8 cellular contexts compared by ENCODE assay signal in genomic region chr22:38135133-38135706, GRCh38. TPM values are rescaled to one million over a fixed set of nuclear protein-coding genes. Genes with fewer than 3 reads are reported as not detected.
DNase-seq lines count a peak whose midpoint lies in the region; ATAC-seq and TF ChIP-seq lines count a peak whose summit lies in the region.

No MANE protein-coding gene starts in this region.

- ATAC-seq in natural killer cell (no peak), GM19023 (IDR thresholded peaks at IDR 0.05; ENCODE audit: unreplicated experiment) (no peak), GM18511 (IDR thresholded peaks at IDR 0.05; ENCODE audit: unreplicated experiment) (no peak)

- no peak overlapping the region for H3K4me3 Mint-ChIP-seq in natural killer cell

- H3K9ac ChIP-seq in mammary epithelial cell (ENCODE audit: insufficient read depth, low read length), result no peak overlapping the region

- H3K36me3 ChIP-seq in BE2C (no peaks in the 10 kb centered on the region; the same call in none of the 2 replicates), mammary epithelial cell (ENCODE audit: insufficient read depth, low read length) (no peaks in the 10 kb centered on the region)

- intact Hi-C loops in mammary epithelial cell (cut with micrococcal nuclease), result loop anchor here (1.0 to 5.0 kb wide), 3 partner anchors 10 to 67 kb away; partner anchors contain the start of gene MAFF
- intact Hi-C loops in natural killer cell (cut with micrococcal nuclease), result no loop called here

- H3K4me3 ChIP-seq in BE2C (ENCODE audit: low read depth, low read length) (no peak overlapping the region), mammary epithelial cell (replicated peaks in 1 of 3; ENCODE audit: insufficient read depth in 1 of 3, low read depth in 2 of 3, low read length in 3 of 3) (no peak overlapping the region)

- no TSS peak for BruUV-seq in mammary epithelial cell (replicated peaks; lab: Mats Ljungman, UMichigan)

- 57% methylated on average over 2 of the region's 4 CpGs for WGBS in mammary epithelial cell (ENCODE audit: low coverage, missing lambda C conversion rate)

- H3K9me3 Mint-ChIP-seq in natural killer cell, result no peaks in the 10 kb centered on the region

- in situ Hi-C loops in mammary epithelial cell (cut with MboI; ENCODE audit: low sequenced_read_pairs in 2 of 2), result no loop called here

- H3K27ac ChIP-seq in mammary epithelial cell (ENCODE audit: insufficient read depth, low read depth, low read length), result peak overlapping the region; percentile 73

- dilution Hi-C loops in mammary epithelial cell (cut with HindIII; ENCODE audit: low sequenced_read_pairs), result no loop called here

- H3K27me3 Mint-ChIP-seq in natural killer cell (ENCODE audit: low read depth in 2 of 2), result no peaks in the 10 kb centered on the region

- H3K9me3 ChIP-seq in BE2C (no peaks in the 10 kb centered on the region), mammary epithelial cell (replicated peaks; ENCODE audit: insufficient read depth, low read length) (no peaks in the 10 kb centered on the region)

- CTCF ChIA-PET in mammary epithelial cell (lab: Charles Lee; ENCODE audit: low non-redundant PET), result no interaction called here

- H3K27me3 ChIP-seq in BE2C (no peaks in the 10 kb centered on the region), mammary epithelial cell (ENCODE audit: insufficient read depth, low read length) (no peaks in the 10 kb centered on the region)

- H3K79me2 ChIP-seq in mammary epithelial cell (ENCODE audit: insufficient read depth, low read length), result no peaks in the 10 kb centered on the region

- TF ChIP-seq CTCF in BE2C (IDR thresholded peaks at IDR 0.05; ENCODE audit: low read depth, low read length), result no peak
- no peak for TF ChIP-seq CTCF in mammary epithelial cell (conservative IDR thresholded peaks at IDR 0.05 in 1 of 2, IDR thresholded peaks at IDR 0.05 in 1 of 2; ENCODE audit: extremely low read depth in 1 of 2, insufficient read depth in 1 of 2, low read depth in 1 of 2, low read length in 2 of 2)
- no peak for TF ChIP-seq CTCF in natural killer cell (IDR thresholded peaks at IDR 0.05)

- DNase-seq in BE2C (peak; percentile 67), LHCN-M2 (ENCODE audit: low read depth) (peak; percentile 79), mammary epithelial cell (peak; percentile 94), natural killer cell (no peak), NCI-H1694 (lab: John Stamatoyannopoulos, UW) (no peak)
- DNase-seq in activated CD4-positive, CD25-positive, alpha-beta regulatory T cell (lab: John Stamatoyannopoulos, UW), result no peak

- H3K36me3 Mint-ChIP-seq in natural killer cell, result no peaks in the 10 kb centered on the region

- H3K4me1 ChIP-seq in BE2C (peaks cover 6% of the 10 kb centered on the region), mammary epithelial cell (ENCODE audit: insufficient read depth, low read length) (peaks cover 16% of the 10 kb centered on the region)

- H3K4me2 ChIP-seq in mammary epithelial cell (ENCODE audit: insufficient read depth, low read depth, low read length), result peak overlapping the region; percentile 55

- peak overlapping the region; percentile 57 for H2AFZ ChIP-seq in mammary epithelial cell (ENCODE audit: low read depth, low read length)

- peak overlapping the region; percentile 11 to 33 for H3K27ac Mint-ChIP-seq in natural killer cell

- H4K20me1 ChIP-seq in mammary epithelial cell (ENCODE audit: insufficient read depth, low read length), result no peaks in the 10 kb centered on the region

- H3K4me1 Mint-ChIP-seq in natural killer cell, result peaks cover 9 to 14% of the 10 kb centered on the region in 2 donors

RNA-seq across cellular contexts. Expression of gene BAIAP2L2, which starts 24.7 kb away (rescaled TPM):
- 0.39 TPM for polyA plus RNA-seq in BE2C (2012; ENCODE audit: insufficient read depth, insufficient read length, low read depth)
- total RNA-seq in LHCN-M2 (2014; rRNA removed) (0.06 and 0.13 TPM in 2 replicates), mammary epithelial cell (10 to 100 TPM in 1 of 2 donors, 1 to 10 TPM in 1; 2.2 to 10.1 TPM), natural killer cell (1 to 10 TPM in 2 of 3 donors, under 1 TPM in 1; 0.99 to 1.9 (median 1.2) TPM)
- polyA plus RNA-seq in LHCN-M2 (2012), result 0.16 TPM
- 5.4 TPM for polyA plus RNA-seq in mammary epithelial cell
- polyA minus RNA-seq in mammary epithelial cell, result 1.1 TPM

RNA-seq across cellular contexts. Expression of gene PLA2G6, which starts 46.4 kb away (rescaled TPM):
- polyA plus RNA-seq in BE2C (2012; ENCODE audit: insufficient read depth, insufficient read length, low read depth), result 23.0 TPM
- total RNA-seq in LHCN-M2 (2014; rRNA removed) (6.1 and 13.3 TPM in 2 replicates), mammary epithelial cell (10 to 100 TPM; 12.8 to 20.2 TPM), natural killer cell (100 to 1,000 TPM; 137 to 167 (median 145) TPM)
- polyA plus RNA-seq in LHCN-M2 (2012), result 3.7 TPM
- 7.8 TPM for polyA plus RNA-seq in mammary epithelial cell
- 7.9 TPM for polyA minus RNA-seq in mammary epithelial cell

RNA-seq across cellular contexts. Expression of gene SLC16A8, which starts 51.2 kb away (rescaled TPM):
- 0.46 TPM for polyA plus RNA-seq in BE2C (2012; ENCODE audit: insufficient read depth, insufficient read length, low read depth)
- not detected in 2 replicates for total RNA-seq in LHCN-M2 (2014; rRNA removed)
- polyA plus RNA-seq in LHCN-M2 (2012), result 0.17 TPM
- not detected for total RNA-seq in mammary epithelial cell
- not detected for polyA plus RNA-seq in mammary epithelial cell
- not detected for polyA minus RNA-seq in mammary epithelial cell
- total RNA-seq in natural killer cell, result 1 to 10 TPM in 1 of 3 donors, not detected in 2; 1.0 TPM

Comparison
In these comparisons a context has a peak if more than half of its experiments do, and no peak if none do; other contexts are left out.
1. DNase-seq: peak in BE2C (single experiment), LHCN-M2 (single experiment) and mammary epithelial cell (single experiment); none in natural killer cell (single experiment), NCI-H1694 (single experiment) and activated CD4-positive, CD25-positive, alpha-beta regulatory T cell (0 of 4).